21 cellular contexts compared by ENCODE assay signal in the genomic region with DNA sequence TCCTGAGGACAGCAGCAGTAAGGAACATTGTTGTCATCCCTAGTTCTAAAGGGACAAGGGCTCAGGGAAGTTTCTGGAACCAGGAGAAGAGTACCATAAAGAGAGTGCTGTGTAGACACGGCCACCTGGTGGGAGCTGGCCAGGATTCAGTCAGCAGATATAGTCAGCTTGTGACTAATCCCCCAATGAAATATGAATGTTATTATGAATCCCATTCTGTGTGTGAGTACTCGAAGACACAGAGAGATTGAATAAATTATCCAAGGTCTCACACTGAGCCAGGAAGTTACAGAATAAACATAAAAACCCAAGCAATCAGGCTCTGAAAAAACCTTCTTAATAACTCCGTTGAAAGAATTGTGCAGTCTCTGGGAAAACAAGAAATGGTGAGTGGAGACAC.
"Had no signal": no experiment of that assay in that cellular context is flagged by ENCODE, and none has a peak within 500 bp of the region (broad histone marks: within the 10 kb centered on the region; RNA-seq: fewer than 3 reads in every experiment).

No MANE protein-coding gene starts in this region.

- ATAC-seq: gastroesophageal sphincter, heart left ventricle, right lobe of liver had no signal

- H3K9ac ChIP-seq: parathyroid adenoma had no signal

- H3K27ac ChIP-seq: colonic mucosa, gastroesophageal sphincter, heart left ventricle, left ventricle myocardium inferior, parathyroid adenoma, right lobe of liver, spleen, thyroid gland had no signal

- DNase-seq: activated CD4-positive, alpha-beta T cell treated with anti-CD3 and anti-CD28 coated beads, Interleukin-2, amount 10 ng/mL, durations not matched to agents 24 days and 14 days; activated CD8-positive, alpha-beta memory T cell treated with anti-CD3 and anti-CD28 coated beads, Interleukin-2, amount 50 U/mL, for 4 hours; activated effector memory CD4-positive, alpha-beta T cell treated with anti-CD3 and anti-CD28 coated beads, Interleukin-2, amount 50 U/mL, for 16 hours; activated naive CD4-positive, alpha-beta T cell treated with anti-CD3 and anti-CD28 coated beads, Interleukin-2, amount 50 U/mL, for 16 hours; activated T-cell treated with anti-CD3 and anti-CD28 coated beads, Interleukin-2, amount 50 U/mL, for 48 hours; aorta; central memory CD4-positive, alpha-beta T cell; colonic mucosa; erythroblast; heart left ventricle; kidney glomerular epithelial cell; left ventricle myocardium inferior; mammary epithelial cell; midbrain; right lobe of liver; spleen; stimulated activated naive CD4-positive, alpha-beta T cell treated with Interleukin-2 at 50 U/mL for 16 hours; thyroid gland had no signal

- H3K36me3 ChIP-seq: colonic mucosa, gastroesophageal sphincter, heart left ventricle, left ventricle myocardium inferior, right lobe of liver, spleen, thyroid gland had no signal

- FAIRE-seq: endometrium had no signal

- H3K9me3 ChIP-seq: colonic mucosa, gastroesophageal sphincter, right lobe of liver, thyroid gland had no signal

- H3K4me3 ChIP-seq: colonic mucosa, gastroesophageal sphincter, heart left ventricle, left ventricle myocardium inferior, right lobe of liver, spleen, thyroid gland had no signal
